7 cellular contexts compared by ENCODE assay signal in the genomic region with DNA sequence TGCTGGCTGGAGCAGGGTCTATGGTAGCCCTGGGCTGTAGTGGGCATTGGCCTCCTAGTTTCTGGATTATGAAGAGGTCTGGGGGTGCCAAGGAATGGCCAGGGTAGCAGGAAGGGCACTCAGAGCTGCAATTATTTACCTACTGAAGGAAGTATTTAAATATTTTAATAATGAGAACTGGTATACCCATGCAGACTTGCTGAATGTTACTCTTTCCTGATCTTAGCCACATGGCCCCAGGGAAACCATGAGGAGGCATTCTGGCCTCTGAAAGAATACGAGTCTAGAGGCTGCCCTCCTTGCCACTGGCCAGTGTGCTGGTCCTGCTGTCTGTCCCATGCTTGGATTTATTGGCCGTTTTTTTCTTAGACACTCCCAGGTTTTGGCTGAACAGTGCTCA.
"Had no signal": no experiment of that assay in that cellular context is flagged by ENCODE, and none has a peak within 500 bp of the region (broad histone marks: within the 10 kb centered on the region; RNA-seq: fewer than 3 reads in every experiment).

No MANE protein-coding gene starts in this region.

- FAIRE-seq: H1, H54, HTR-8/SVneo had no signal

- DNase-seq: H9, HCEC 1CT, KBM-7 had no signal

- H2AFZ ChIP-seq: GM23338 had no signal

- H3K4me2 ChIP-seq: GM23338 had no signal

- H3K4me3 ChIP-seq: GM23338 had no signal

- ATAC-seq: GM23338 had no signal
